In genomic region chr5:16737620-16738364, GRCh38 we compare ENCODE assay signal across 1 cellular context.
TF ChIP-seq lines count a peak whose summit lies in the region.

No MANE protein-coding gene starts in this region.

TF ChIP-seq in HepG2, 621 proteins besides CTCF, POLR2A, EP300 and RAD21 (continued from another document and continues in another):
- TF ChIP-seq, protein P1, sequence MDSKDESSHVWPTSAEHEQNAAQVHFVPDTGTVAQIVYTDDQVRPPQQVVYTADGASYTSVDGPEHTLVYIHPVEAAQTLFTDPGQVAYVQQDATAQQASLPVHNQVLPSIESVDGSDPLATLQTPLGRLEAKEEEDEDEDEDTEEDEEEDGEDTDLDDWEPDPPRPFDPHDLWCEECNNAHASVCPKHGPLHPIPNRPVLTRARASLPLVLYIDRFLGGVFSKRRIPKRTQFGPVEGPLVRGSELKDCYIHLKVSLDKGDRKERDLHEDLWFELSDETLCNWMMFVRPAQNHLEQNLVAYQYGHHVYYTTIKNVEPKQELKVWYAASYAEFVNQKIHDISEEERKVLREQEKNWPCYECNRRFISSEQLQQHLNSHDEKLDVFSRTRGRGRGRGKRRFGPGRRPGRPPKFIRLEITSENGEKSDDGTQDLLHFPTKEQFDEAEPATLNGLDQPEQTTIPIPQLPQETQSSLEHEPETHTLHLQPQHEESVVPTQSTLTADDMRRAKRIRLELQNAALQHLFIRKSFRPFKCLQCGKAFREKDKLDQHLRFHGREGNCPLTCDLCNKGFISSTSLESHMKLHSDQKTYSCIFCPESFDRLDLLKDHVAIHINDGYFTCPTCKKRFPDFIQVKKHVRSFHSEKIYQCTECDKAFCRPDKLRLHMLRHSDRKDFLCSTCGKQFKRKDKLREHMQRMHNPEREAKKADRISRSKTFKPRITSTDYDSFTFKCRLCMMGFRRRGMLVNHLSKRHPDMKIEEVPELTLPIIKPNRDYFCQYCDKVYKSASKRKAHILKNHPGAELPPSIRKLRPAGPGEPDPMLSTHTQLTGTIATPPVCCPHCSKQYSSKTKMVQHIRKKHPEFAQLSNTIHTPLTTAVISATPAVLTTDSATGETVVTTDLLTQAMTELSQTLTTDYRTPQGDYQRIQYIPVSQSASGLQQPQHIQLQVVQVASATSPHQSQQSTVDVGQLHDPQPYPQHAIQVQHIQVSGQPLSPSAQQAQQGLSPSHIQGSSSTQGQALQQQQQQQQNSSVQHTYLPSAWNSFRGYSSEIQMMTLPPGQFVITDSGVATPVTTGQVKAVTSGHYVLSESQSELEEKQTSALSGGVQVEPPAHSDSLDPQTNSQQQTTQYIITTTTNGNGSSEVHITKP (CRISPR knock-in tag; IDR thresholded peaks at IDR 0.05; ENCODE audit: low read depth), result peak; percentile 60; the same call in 1 of the 2 replicates
- TF ChIP-seq ZNF484 (CRISPR knock-in tag; IDR thresholded peaks at IDR 0.05; ENCODE audit: borderline replicate concordance, low read depth) (no peak), ZNF781 (CRISPR knock-in tag; IDR thresholded peaks at IDR 0.05; ENCODE audit: borderline replicate concordance, not compliant biosample characterization) (peak; percentile 29), JUND (CRISPR knock-in tag; IDR thresholded peaks at IDR 0.05) (no peak), ZNF281 (CRISPR knock-in tag; IDR thresholded peaks at IDR 0.05; ENCODE audit: borderline replicate concordance) (peak; percentile 24; the same call in 1 of the 2 replicates), TEAD3 (CRISPR knock-in tag; optimal IDR thresholded peaks at IDR 0.05; ENCODE audit: borderline replicate concordance) (no peak), RXRB (CRISPR knock-in tag; IDR thresholded peaks at IDR 0.05; ENCODE audit: borderline replicate concordance) (no peak), LCORL (IDR thresholded peaks at IDR 0.05) (no peak), LCORL (CRISPR knock-in tag; IDR thresholded peaks at IDR 0.05) (0 out of 2 replicates have a peak, but pooled peaks have one; percentile 60), NFE2 (CRISPR knock-in tag; IDR thresholded peaks at IDR 0.05) (no peak), MEF2D (CRISPR knock-in tag; IDR thresholded peaks at IDR 0.05) (0 out of 2 replicates have a peak, but pooled peaks have one; percentile 18), GABPB1 (CRISPR knock-in tag; IDR thresholded peaks at IDR 0.05) (peak; percentile 24; the same call in 1 of the 2 replicates), PHF21A (CRISPR knock-in tag; IDR thresholded peaks at IDR 0.05) (peak; percentile 67), ZBTB26 (CRISPR knock-in tag; IDR thresholded peaks at IDR 0.05; ENCODE audit: borderline replicate concordance) (peak; percentile 83; the same call in 1 of the 2 replicates), ZSCAN21 (CRISPR knock-in tag; IDR thresholded peaks at IDR 0.05; ENCODE audit: borderline replicate concordance) (no peak), REST (IDR thresholded peaks at IDR 0.05; ENCODE audit: borderline replicate concordance in 1 of 2, low read depth in 1 of 2, low read length in 2 of 2) (no peak), ATF1 (CRISPR knock-in tag; IDR thresholded peaks at IDR 0.05) (0 out of 2 replicates have a peak, but pooled peaks have one; percentile 38), MIER2 (CRISPR knock-in tag; IDR thresholded peaks at IDR 0.05) (no peak), TGIF2 (CRISPR knock-in tag; IDR thresholded peaks at IDR 0.05) (0 out of 2 replicates have a peak, but pooled peaks have one; percentile 31), NR3C1 (CRISPR knock-in tag; IDR thresholded peaks at IDR 0.05) (no peak), ZFP62 (CRISPR knock-in tag; IDR thresholded peaks at IDR 0.05) (no peak), ZFX (CRISPR knock-in tag; IDR thresholded peaks at IDR 0.05; ENCODE audit: low read depth) (peak; percentile 29; the same call in 1 of the 2 replicates)
- TF ChIP-seq, protein P2, sequence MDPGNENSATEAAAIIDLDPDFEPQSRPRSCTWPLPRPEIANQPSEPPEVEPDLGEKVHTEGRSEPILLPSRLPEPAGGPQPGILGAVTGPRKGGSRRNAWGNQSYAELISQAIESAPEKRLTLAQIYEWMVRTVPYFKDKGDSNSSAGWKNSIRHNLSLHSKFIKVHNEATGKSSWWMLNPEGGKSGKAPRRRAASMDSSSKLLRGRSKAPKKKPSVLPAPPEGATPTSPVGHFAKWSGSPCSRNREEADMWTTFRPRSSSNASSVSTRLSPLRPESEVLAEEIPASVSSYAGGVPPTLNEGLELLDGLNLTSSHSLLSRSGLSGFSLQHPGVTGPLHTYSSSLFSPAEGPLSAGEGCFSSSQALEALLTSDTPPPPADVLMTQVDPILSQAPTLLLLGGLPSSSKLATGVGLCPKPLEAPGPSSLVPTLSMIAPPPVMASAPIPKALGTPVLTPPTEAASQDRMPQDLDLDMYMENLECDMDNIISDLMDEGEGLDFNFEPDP (CRISPR knock-in tag; conservative IDR thresholded peaks at IDR 0.05), result no peak
- TF ChIP-seq, protein P3, sequence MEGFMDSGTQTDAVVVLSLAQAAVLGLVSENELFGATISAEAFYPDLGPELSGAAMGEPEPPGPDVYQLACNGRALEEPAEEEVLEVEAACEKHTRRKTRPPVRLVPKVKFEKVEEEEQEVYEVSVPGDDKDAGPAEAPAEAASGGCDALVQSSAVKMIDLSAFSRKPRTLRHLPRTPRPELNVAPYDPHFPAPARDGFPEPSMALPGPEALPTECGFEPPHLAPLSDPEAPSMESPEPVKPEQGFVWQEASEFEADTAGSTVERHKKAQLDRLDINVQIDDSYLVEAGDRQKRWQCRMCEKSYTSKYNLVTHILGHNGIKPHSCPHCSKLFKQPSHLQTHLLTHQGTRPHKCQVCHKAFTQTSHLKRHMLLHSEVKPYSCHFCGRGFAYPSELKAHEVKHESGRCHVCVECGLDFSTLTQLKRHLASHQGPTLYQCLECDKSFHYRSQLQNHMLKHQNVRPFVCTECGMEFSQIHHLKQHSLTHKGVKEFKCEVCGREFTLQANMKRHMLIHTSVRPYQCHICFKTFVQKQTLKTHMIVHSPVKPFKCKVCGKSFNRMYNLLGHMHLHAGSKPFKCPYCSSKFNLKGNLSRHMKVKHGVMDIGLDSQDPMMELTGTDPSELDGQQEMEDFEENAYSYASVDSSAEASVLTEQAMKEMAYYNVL (CRISPR knock-in tag; IDR thresholded peaks at IDR 0.05; ENCODE audit: borderline replicate concordance), result 0 out of 2 replicates have a peak, but pooled peaks have one; percentile 20
- TF ChIP-seq, protein P4, sequence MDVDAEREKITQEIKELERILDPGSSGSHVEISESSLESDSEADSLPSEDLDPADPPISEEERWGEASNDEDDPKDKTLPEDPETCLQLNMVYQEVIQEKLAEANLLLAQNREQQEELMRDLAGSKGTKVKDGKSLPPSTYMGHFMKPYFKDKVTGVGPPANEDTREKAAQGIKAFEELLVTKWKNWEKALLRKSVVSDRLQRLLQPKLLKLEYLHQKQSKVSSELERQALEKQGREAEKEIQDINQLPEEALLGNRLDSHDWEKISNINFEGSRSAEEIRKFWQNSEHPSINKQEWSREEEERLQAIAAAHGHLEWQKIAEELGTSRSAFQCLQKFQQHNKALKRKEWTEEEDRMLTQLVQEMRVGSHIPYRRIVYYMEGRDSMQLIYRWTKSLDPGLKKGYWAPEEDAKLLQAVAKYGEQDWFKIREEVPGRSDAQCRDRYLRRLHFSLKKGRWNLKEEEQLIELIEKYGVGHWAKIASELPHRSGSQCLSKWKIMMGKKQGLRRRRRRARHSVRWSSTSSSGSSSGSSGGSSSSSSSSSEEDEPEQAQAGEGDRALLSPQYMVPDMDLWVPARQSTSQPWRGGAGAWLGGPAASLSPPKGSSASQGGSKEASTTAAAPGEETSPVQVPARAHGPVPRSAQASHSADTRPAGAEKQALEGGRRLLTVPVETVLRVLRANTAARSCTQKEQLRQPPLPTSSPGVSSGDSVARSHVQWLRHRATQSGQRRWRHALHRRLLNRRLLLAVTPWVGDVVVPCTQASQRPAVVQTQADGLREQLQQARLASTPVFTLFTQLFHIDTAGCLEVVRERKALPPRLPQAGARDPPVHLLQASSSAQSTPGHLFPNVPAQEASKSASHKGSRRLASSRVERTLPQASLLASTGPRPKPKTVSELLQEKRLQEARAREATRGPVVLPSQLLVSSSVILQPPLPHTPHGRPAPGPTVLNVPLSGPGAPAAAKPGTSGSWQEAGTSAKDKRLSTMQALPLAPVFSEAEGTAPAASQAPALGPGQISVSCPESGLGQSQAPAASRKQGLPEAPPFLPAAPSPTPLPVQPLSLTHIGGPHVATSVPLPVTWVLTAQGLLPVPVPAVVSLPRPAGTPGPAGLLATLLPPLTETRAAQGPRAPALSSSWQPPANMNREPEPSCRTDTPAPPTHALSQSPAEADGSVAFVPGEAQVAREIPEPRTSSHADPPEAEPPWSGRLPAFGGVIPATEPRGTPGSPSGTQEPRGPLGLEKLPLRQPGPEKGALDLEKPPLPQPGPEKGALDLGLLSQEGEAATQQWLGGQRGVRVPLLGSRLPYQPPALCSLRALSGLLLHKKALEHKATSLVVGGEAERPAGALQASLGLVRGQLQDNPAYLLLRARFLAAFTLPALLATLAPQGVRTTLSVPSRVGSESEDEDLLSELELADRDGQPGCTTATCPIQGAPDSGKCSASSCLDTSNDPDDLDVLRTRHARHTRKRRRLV (CRISPR knock-in tag; IDR thresholded peaks at IDR 0.05), result 0 out of 2 replicates have a peak, but pooled peaks have one; percentile 64
- TF ChIP-seq, protein P5, sequence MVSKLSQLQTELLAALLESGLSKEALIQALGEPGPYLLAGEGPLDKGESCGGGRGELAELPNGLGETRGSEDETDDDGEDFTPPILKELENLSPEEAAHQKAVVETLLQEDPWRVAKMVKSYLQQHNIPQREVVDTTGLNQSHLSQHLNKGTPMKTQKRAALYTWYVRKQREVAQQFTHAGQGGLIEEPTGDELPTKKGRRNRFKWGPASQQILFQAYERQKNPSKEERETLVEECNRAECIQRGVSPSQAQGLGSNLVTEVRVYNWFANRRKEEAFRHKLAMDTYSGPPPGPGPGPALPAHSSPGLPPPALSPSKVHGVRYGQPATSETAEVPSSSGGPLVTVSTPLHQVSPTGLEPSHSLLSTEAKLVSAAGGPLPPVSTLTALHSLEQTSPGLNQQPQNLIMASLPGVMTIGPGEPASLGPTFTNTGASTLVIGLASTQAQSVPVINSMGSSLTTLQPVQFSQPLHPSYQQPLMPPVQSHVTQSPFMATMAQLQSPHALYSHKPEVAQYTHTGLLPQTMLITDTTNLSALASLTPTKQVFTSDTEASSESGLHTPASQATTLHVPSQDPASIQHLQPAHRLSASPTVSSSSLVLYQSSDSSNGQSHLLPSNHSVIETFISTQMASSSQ (IDR thresholded peaks at IDR 0.05; ENCODE audit: low read depth), result 0 out of 2 replicates have a peak, but pooled peaks have one; percentile 4
- TF ChIP-seq, protein P5 (CRISPR knock-in tag; IDR thresholded peaks at IDR 0.05; ENCODE audit: borderline replicate concordance), result no peak
